Comparison of ENCODE assay signal across 13 cellular contexts in genomic region chr17:21119945-21120249, GRCh38. TPM values are rescaled to one million over a fixed set of nuclear protein-coding genes. Genes with fewer than 3 reads are reported as not detected.
DNase-seq lines count a peak whose midpoint lies in the region; ATAC-seq and TF ChIP-seq lines count a peak whose summit lies in the region.
"Had no signal": no experiment of that assay in that cellular context is flagged by ENCODE, and none has a peak within 500 bp of the region (broad histone marks: within the 10 kb centered on the region; RNA-seq: fewer than 3 reads in every experiment).

No MANE protein-coding gene starts in this region.

- H3K9me3 Mint-ChIP-seq in CD14-positive monocyte (no peaks in the 10 kb centered on the region), neural crest cell (no peaks in the 10 kb centered on the region), glutamatergic neuron (ENCODE audit: unreplicated experiment) (peaks cover 2% of the 10 kb centered on the region)

- in situ Hi-C loops in Panc1 (cut with HindIII; ENCODE audit: low pct_unique_long_range_greater_than_20kb, low sequenced_read_pairs), result no loop called here

- no peak overlapping the region for H3K4me3 ChIP-seq in Panc1 (ENCODE audit: low read depth in 2 of 2, low read length in 2 of 2)
- H3K4me3 ChIP-seq: lung, MG63, right atrium auricular region had no signal

- DNase-seq in CD14-positive monocyte (ENCODE audit: low spot score) (no peak), Panc1 (ENCODE audit: low read depth, low spot score) (no peak), neural crest cell (ENCODE audit: low read depth, low spot score) (no peak), glutamatergic neuron (no peak), amniotic stem cell (lab: John Stamatoyannopoulos, UW) (no peak)
- DNase-seq: activated gamma-delta T cell, NCI-H1436 treated with DMSO at 0.1 percent for 48 hours had no signal

- intact Hi-C loops in CD14-positive monocyte (cut with micrococcal nuclease) (loop anchor here (10.0 kb wide), 4 partner anchors 55 to 395 kb away; partner anchors contain the start of genes MAP2K3 (in 1 of the 2) and NATD1 (in 1 of the 2)), Panc1 (cut with micrococcal nuclease; ENCODE audit: unreplicated experiment) (loop anchor here (10.0 kb wide), 2 partner anchors 95 to 165 kb away; partner anchors contain the start of genes MAP2K3 and TMEM11)

- H3K4me1 ChIP-seq in Panc1 (ENCODE audit: control insufficient read depth, insufficient read depth, low read length), result no peaks in the 10 kb centered on the region

- H3K4me1 Mint-ChIP-seq in CD14-positive monocyte, result peaks cover 39% of the 10 kb centered on the region
- H3K4me1 Mint-ChIP-seq in neural crest cell, result peaks cover 4% of the 10 kb centered on the region
- peaks cover 7% of the 10 kb centered on the region for H3K4me1 Mint-ChIP-seq in glutamatergic neuron (ENCODE audit: low read depth, unreplicated experiment)

- H3K27ac Mint-ChIP-seq in CD14-positive monocyte (no peak overlapping the region), neural crest cell (ENCODE audit: unreplicated experiment) (no peak overlapping the region), glutamatergic neuron (ENCODE audit: unreplicated experiment) (no peak overlapping the region)

- no peaks in the 10 kb centered on the region for H3K9me3 ChIP-seq in Panc1 (ENCODE audit: control insufficient read depth, insufficient read depth, low read depth, low read length)
- H3K9me3 ChIP-seq: MG63, right atrium auricular region had no signal

- no peaks in the 10 kb centered on the region for H3K36me3 Mint-ChIP-seq in CD14-positive monocyte
- H3K36me3 Mint-ChIP-seq in neural crest cell (ENCODE audit: low read depth), result no peaks in the 10 kb centered on the region
- H3K36me3 Mint-ChIP-seq in glutamatergic neuron (ENCODE audit: unreplicated experiment), result no peaks in the 10 kb centered on the region

- H3K27ac ChIP-seq in 22Rv1, result no peak overlapping the region
- H3K27ac ChIP-seq in Panc1 (ENCODE audit: low read length), result no peak overlapping the region

- H3K36me3 ChIP-seq in Panc1 (ENCODE audit: control insufficient read depth, insufficient read depth, low read length), result no peaks in the 10 kb centered on the region
- H3K36me3 ChIP-seq: MG63, right atrium auricular region had no signal

- no TSS peak for BruUV-seq in Panc1 (replicated peaks; lab: Mats Ljungman, UMichigan)

- ATAC-seq in Panc1, result no peak
- no peak for ATAC-seq in HG02610 (IDR thresholded peaks at IDR 0.05; ENCODE audit: unreplicated experiment)
- no peak for ATAC-seq in GM21717 (IDR thresholded peaks at IDR 0.05; ENCODE audit: unreplicated experiment)

- CTCF ChIA-PET in Panc1 (lab: Charles Lee), result interaction anchor here (0.6 to 1.0 kb wide), 6 partner anchors 9 to 257 kb away, joined by 3 to 6 read pairs (median 4); no protein-coding TSS in a partner anchor

- TF ChIP-seq CTCF in 22Rv1 (IDR thresholded peaks at IDR 0.05) (peak; percentile 70), CD14-positive monocyte (IDR thresholded peaks at IDR 0.05) (peak; percentile 10), Panc1 (IDR thresholded peaks at IDR 0.05) (peak; percentile 68), neural crest cell (conservative IDR thresholded peaks at IDR 0.05) (peak; percentile 13), glutamatergic neuron (IDR thresholded peaks at IDR 0.05; ENCODE audit: partially characterized antibody, unreplicated experiment) (no peak)

- POLR2A ChIA-PET in Panc1 (lab: Charles Lee), result interaction anchor here (0.6 to 0.9 kb wide), 2 partner anchors 76 to 342 kb away, joined by 3 to 4 read pairs; no protein-coding TSS in a partner anchor

- H3K27me3 ChIP-seq in Panc1 (ENCODE audit: control insufficient read depth, insufficient read depth, low read length), result no peaks in the 10 kb centered on the region
- H3K27me3 ChIP-seq: MG63, right atrium auricular region had no signal

- H3K27me3 Mint-ChIP-seq in CD14-positive monocyte (ENCODE audit: low read depth in 3 of 3) (peaks cover 0 to 4% (median 3%) of the 10 kb centered on the region in 3 donors), neural crest cell (ENCODE audit: low read depth) (peaks cover 50% of the 10 kb centered on the region), glutamatergic neuron (ENCODE audit: unreplicated experiment) (peaks cover 2% of the 10 kb centered on the region)

- H3K4me3 Mint-ChIP-seq in CD14-positive monocyte (peak overlapping the region in 1 of 2 donors; percentile 26), neural crest cell (peak overlapping the region; percentile 7), glutamatergic neuron (ENCODE audit: unreplicated experiment) (no peak overlapping the region)

RNA-seq across cellular contexts. Expression of gene DHRS7B, which starts 6.9 kb away (rescaled TPM):
- polyA plus RNA-seq in CD14-positive monocyte, result 10 to 100 TPM; 33.9 to 37.8 TPM
- total RNA-seq in Panc1 (2021; ENCODE audit: unreplicated experiment) (9.4 TPM), neural crest cell (14.8 and 15.6 TPM in 2 replicates), glutamatergic neuron (ENCODE audit: unreplicated experiment) (8.3 TPM)
- polyA plus RNA-seq in Panc1 (2012; ENCODE audit: insufficient read length), result 14.7 TPM
